In genomic region chr7:98733036-98733435, GRCh38 we compare ENCODE assay signal across 9 cellular contexts.
DNase-seq lines count a peak whose midpoint lies in the region; ATAC-seq and TF ChIP-seq lines count a peak whose summit lies in the region.
"Had no signal": no experiment of that assay in that cellular context is flagged by ENCODE, and none has a peak within 500 bp of the region (broad histone marks: within the 10 kb centered on the region; RNA-seq: fewer than 3 reads in every experiment).

No MANE protein-coding gene starts in this region.

- POLR2A ChIA-PET in activated CD4-positive, alpha-beta memory T cell treated with anti-CD3 and anti-CD28 coated beads, Interleukin-2, amount 10 ng/mL, durations not matched to agents 7 days and 5 days (lab: Charles Lee) = no interaction called here

- no peak for TF ChIP-seq POLR2A in gastroesophageal sphincter (IDR thresholded peaks at IDR 0.05)

- intact Hi-C loops in aorta (cut with DNase I) = no loop called here

- no peaks in the 10 kb centered on the region for H3K9me3 Mint-ChIP-seq in activated CD4-positive, alpha-beta memory T cell treated with anti-CD3 and anti-CD28 coated beads, Interleukin-2, amount 10 ng/mL, durations not matched to agents 7 days and 5 days
- peaks cover 5% of the 10 kb centered on the region for H3K9me3 Mint-ChIP-seq in type B pancreatic cell

- WGBS in gastroesophageal sphincter (ENCODE audit: low coverage in 1 of 2), 2 donors = 40% methylated on average over 1 of the region's 2 CpGs; no CpG with 5 or more reads in 1 of the 2 donors
- WGBS in aorta, 2 donors = 71 to 78% methylated on average over 2 of the region's 2 CpGs

- H3K36me3 ChIP-seq in gastroesophageal sphincter = no peaks in the 10 kb centered on the region
- no peaks in the 10 kb centered on the region for H3K36me3 ChIP-seq in aorta (ENCODE audit: control insufficient read depth in 1 of 2, insufficient read depth in 2 of 2, low read length in 1 of 2)
- H3K36me3 ChIP-seq: HAP-1 had no signal

- CTCF ChIA-PET in activated CD4-positive, alpha-beta memory T cell treated with anti-CD3 and anti-CD28 coated beads, Interleukin-2, amount 10 ng/mL, durations not matched to agents 7 days and 5 days (lab: Charles Lee) = interaction anchor here (1.2 kb wide), 1 partner anchor 13 kb away, joined by 3 read pairs; no protein-coding TSS in a partner anchor

- no peaks in the 10 kb centered on the region for H3K4me1 ChIP-seq in gastroesophageal sphincter
- no peaks in the 10 kb centered on the region for H3K4me1 ChIP-seq in aorta (ENCODE audit: control insufficient read depth in 1 of 2, insufficient read depth in 2 of 2, low read length in 2 of 2)
- H3K4me1 ChIP-seq: HAP-1 had no signal

- H3K27ac ChIP-seq in gastroesophageal sphincter (no peak overlapping the region), aorta (ENCODE audit: low read depth in 1 of 2, low read length in 2 of 2) (no peak overlapping the region)

- no peaks in the 10 kb centered on the region for H3K36me3 Mint-ChIP-seq in activated CD4-positive, alpha-beta memory T cell treated with anti-CD3 and anti-CD28 coated beads, Interleukin-2, amount 10 ng/mL, durations not matched to agents 7 days and 5 days (ENCODE audit: low read depth)
- no peaks in the 10 kb centered on the region for H3K36me3 Mint-ChIP-seq in type B pancreatic cell

- peak; percentile 84 for TF ChIP-seq CTCF in GM12865 (IDR thresholded peaks at IDR 0.05; ENCODE audit: insufficient read depth, low read depth, low read length, missing control alignments)
- TF ChIP-seq CTCF in type B pancreatic cell (conservative IDR thresholded peaks at IDR 0.05) = peak; percentile 71
- peak in 1 of 4 experiments; percentile 16 for TF ChIP-seq CTCF in gastroesophageal sphincter (IDR thresholded peaks at IDR 0.05)

- H3K4me1 Mint-ChIP-seq in activated CD4-positive, alpha-beta memory T cell treated with anti-CD3 and anti-CD28 coated beads, Interleukin-2, amount 10 ng/mL, durations not matched to agents 7 days and 5 days = no peaks in the 10 kb centered on the region
- H3K4me1 Mint-ChIP-seq in type B pancreatic cell (ENCODE audit: unreplicated experiment) = peaks cover 9% of the 10 kb centered on the region

- H3K4me3 Mint-ChIP-seq in activated CD4-positive, alpha-beta memory T cell treated with anti-CD3 and anti-CD28 coated beads, Interleukin-2, amount 10 ng/mL, durations not matched to agents 7 days and 5 days = no peak overlapping the region
- no peak overlapping the region for H3K4me3 Mint-ChIP-seq in type B pancreatic cell

- H3K9me3 ChIP-seq in gastroesophageal sphincter (peaks cover 0 to 12% (median 0%) of the 10 kb centered on the region in 3 donors), aorta (ENCODE audit: control insufficient read depth, low read length) (peaks cover 4% of the 10 kb centered on the region)
- H3K9me3 ChIP-seq: HAP-1 had no signal

- H3K27me3 ChIP-seq in gastroesophageal sphincter = peaks cover 26% of the 10 kb centered on the region
- no peaks in the 10 kb centered on the region for H3K27me3 ChIP-seq in aorta (ENCODE audit: control insufficient read depth in 1 of 2, insufficient read depth in 2 of 2, low read length in 1 of 2)

- H3K4me3 ChIP-seq in GM12865 (ENCODE audit: low read depth, low read length) = no peak overlapping the region
- no peak overlapping the region for H3K4me3 ChIP-seq in gastroesophageal sphincter
- H3K4me3 ChIP-seq in aorta (ENCODE audit: low read length in 2 of 2) = no peak overlapping the region
- H3K4me3 ChIP-seq: HAP-1 had no signal

- ATAC-seq in gastroesophageal sphincter = no peak
- no peak for ATAC-seq in aorta (ENCODE audit: low FRiP score)

- H3K27me3 Mint-ChIP-seq in activated CD4-positive, alpha-beta memory T cell treated with anti-CD3 and anti-CD28 coated beads, Interleukin-2, amount 10 ng/mL, durations not matched to agents 7 days and 5 days = no peaks in the 10 kb centered on the region
- peaks cover 14% of the 10 kb centered on the region for H3K27me3 Mint-ChIP-seq in type B pancreatic cell

- in situ Hi-C loops in ACHN (cut with HindIII; ENCODE audit: low pct_ligation_motif_present, low pct_unique_long_range_greater_than_20kb, low sequenced_read_pairs) = no loop called here

- no peak overlapping the region for H3K27ac Mint-ChIP-seq in activated CD4-positive, alpha-beta memory T cell treated with anti-CD3 and anti-CD28 coated beads, Interleukin-2, amount 10 ng/mL, durations not matched to agents 7 days and 5 days
- no peak overlapping the region for H3K27ac Mint-ChIP-seq in type B pancreatic cell

- no peak for TF ChIP-seq EP300 in gastroesophageal sphincter (IDR thresholded peaks at IDR 0.05)

- peak; percentile 77 for DNase-seq in ACHN
- DNase-seq in GM12865 (ENCODE audit: low read depth) = peak; percentile 77
- DNase-seq in NAMALWA (ENCODE audit: low spot score) = peak; percentile 93
- peak; percentile 61 for DNase-seq in activated CD4-positive, alpha-beta memory T cell treated with anti-CD3 and anti-CD28 coated beads, Interleukin-2, amount 10 ng/mL, durations not matched to agents 7 days and 5 days
- peak; percentile 78 for DNase-seq in iPS DF 19.7 (ENCODE audit: low read depth, low spot score)
- DNase-seq in type B pancreatic cell (ENCODE audit: extremely low spot score, unreplicated experiment) = no peak
- no peak for DNase-seq in aorta

Comparison
In these comparisons a context has a peak if more than half of its experiments do, and no peak if none do; other contexts are left out.
1. DNase-seq: peak in ACHN (single experiment), GM12865 (single experiment), NAMALWA (single experiment), activated CD4-positive, alpha-beta memory T cell treated with anti-CD3 and anti-CD28 coated beads, Interleukin-2, amount 10 ng/mL, durations not matched to agents 7 days and 5 days (single experiment) and iPS DF 19.7 (single experiment); none in type B pancreatic cell (single experiment) and aorta (0 of 2).